8 cellular contexts compared by ENCODE assay signal in the genomic region with DNA sequence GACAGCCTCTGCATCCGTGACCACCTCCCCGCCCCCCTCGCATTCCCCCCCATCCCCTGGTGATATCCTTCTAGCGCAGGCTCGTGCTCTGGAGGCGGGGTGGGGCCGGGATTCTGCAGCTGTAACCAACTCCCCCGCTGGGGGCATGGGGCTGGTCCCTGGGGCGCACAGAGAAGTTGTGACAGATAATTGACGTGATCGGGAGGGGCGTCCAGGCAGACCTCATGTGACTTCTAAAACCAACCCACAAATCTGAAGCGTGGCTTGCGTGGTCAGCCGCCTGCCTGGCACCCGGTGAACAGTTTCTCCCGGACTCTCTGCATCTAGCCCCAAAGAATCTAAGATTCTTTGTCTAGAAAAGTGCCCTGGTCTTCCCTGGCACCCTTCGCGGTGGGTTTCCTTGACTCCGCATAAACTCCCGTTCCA.
A peak's percentile ranks its signal among the peaks of the same experiment; 100 is the strongest.
DNase-seq lines count a peak whose midpoint lies in the region; ATAC-seq and TF ChIP-seq lines count a peak whose summit lies in the region.

No MANE protein-coding gene starts in this region.

- no peak for DNase-seq in activated T-helper 2 cell treated with anti-CD3 and anti-CD28 coated beads, Interferon-gamma antibody, Interleukin-2, Interleukin-4, amounts not matched to agents 10 μg/mL and 5 μg/mL and 100 μg/mL, durations not matched to agents 14 hours and 24 hours and 36 hours (ENCODE audit: low spot score)
- DNase-seq in left ventricle myocardium inferior (no peak), prostate gland (ENCODE audit: low spot score) (no peak), NCI-H2227 treated with DMSO at 0.1 percent for 48 hours (lab: John Stamatoyannopoulos, UW) (no peak), NCI-H1105 treated with DMSO at 0.1 percent for 48 hours (lab: John Stamatoyannopoulos, UW) (no peak)
- DNase-seq in stimulated activated naive CD4-positive, alpha-beta T cell treated with Interleukin-2 at 50 U/mL for 16 hours (lab: John Stamatoyannopoulos, UW) = no peak

- H3K4me1 ChIP-seq in left ventricle myocardium inferior (peaks cover 18% of the 10 kb centered on the region), prostate gland (replicated peaks) (no peaks in the 10 kb centered on the region)

- H3K27me3 ChIP-seq in left ventricle myocardium inferior (ENCODE audit: low read depth) (peaks cover 45% of the 10 kb centered on the region), prostate gland (replicated peaks; ENCODE audit: insufficient read depth) (no peaks in the 10 kb centered on the region)

- intact Hi-C loops in activated T-helper 2 cell treated with anti-CD3 and anti-CD28 coated beads, Interferon-gamma antibody, Interleukin-2, Interleukin-4, amounts not matched to agents 10 μg/mL and 5 μg/mL and 100 μg/mL, durations not matched to agents 14 hours and 24 hours and 36 hours (cut with micrococcal nuclease) = loop anchor here (1.0 to 10.0 kb wide), 3 partner anchors 28 to 103 kb away; no protein-coding TSS in a partner anchor
- intact Hi-C loops in left ventricle myocardium inferior (cut with micrococcal nuclease) = no loop called here
- intact Hi-C loops in prostate gland (cut with DNase I) = loop anchor here (5.0 kb wide), 1 partner anchor 100 kb away; a partner anchor contains a TSS

- peak overlapping the region; percentile 17; the same call in 1 of the 2 replicates for H3K4me3 ChIP-seq in GM08714 (ENCODE audit: low read length)
- peak overlapping the region; percentile 72 for H3K4me3 ChIP-seq in left ventricle myocardium inferior
- peak overlapping the region; percentile 39 to 45 for H3K4me3 ChIP-seq in prostate gland

- peak overlapping the region; percentile 75 for H3K4me3 Mint-ChIP-seq in activated T-helper 2 cell treated with anti-CD3 and anti-CD28 coated beads, Interferon-gamma antibody, Interleukin-2, Interleukin-4, amounts not matched to agents 10 μg/mL and 5 μg/mL and 100 μg/mL, durations not matched to agents 14 hours and 24 hours and 36 hours (ENCODE audit: low read depth)

- peaks cover 56% of the 10 kb centered on the region for H3K27me3 Mint-ChIP-seq in activated T-helper 2 cell treated with anti-CD3 and anti-CD28 coated beads, Interferon-gamma antibody, Interleukin-2, Interleukin-4, amounts not matched to agents 10 μg/mL and 5 μg/mL and 100 μg/mL, durations not matched to agents 14 hours and 24 hours and 36 hours (ENCODE audit: low read depth)

- ATAC-seq in HG03196 (IDR thresholded peaks at IDR 0.05; ENCODE audit: unreplicated experiment) = no peak

- H3K9me3 Mint-ChIP-seq in activated T-helper 2 cell treated with anti-CD3 and anti-CD28 coated beads, Interferon-gamma antibody, Interleukin-2, Interleukin-4, amounts not matched to agents 10 μg/mL and 5 μg/mL and 100 μg/mL, durations not matched to agents 14 hours and 24 hours and 36 hours = no peaks in the 10 kb centered on the region

- peak overlapping the region; percentile 68 for H3K27ac ChIP-seq in left ventricle myocardium inferior (replicated peaks)
- H3K27ac ChIP-seq in prostate gland = peak overlapping the region; percentile 72 to 74

- no peak for TF ChIP-seq POLR2A in prostate gland (IDR thresholded peaks at IDR 0.05)

- H3K36me3 ChIP-seq in left ventricle myocardium inferior (no peaks in the 10 kb centered on the region), prostate gland (no peaks in the 10 kb centered on the region)

- peaks cover 8% of the 10 kb centered on the region for H3K4me1 Mint-ChIP-seq in activated T-helper 2 cell treated with anti-CD3 and anti-CD28 coated beads, Interferon-gamma antibody, Interleukin-2, Interleukin-4, amounts not matched to agents 10 μg/mL and 5 μg/mL and 100 μg/mL, durations not matched to agents 14 hours and 24 hours and 36 hours (ENCODE audit: low read depth)

- WGBS in prostate gland = 7% methylated on average over 21 of the region's 21 CpGs

- TF ChIP-seq CTCF in left ventricle myocardium inferior (IDR thresholded peaks at IDR 0.05; ENCODE audit: borderline replicate concordance) (no peak), prostate gland (IDR thresholded peaks at IDR 0.05) (no peak)

- peak overlapping the region; percentile 50 for H3K27ac Mint-ChIP-seq in activated T-helper 2 cell treated with anti-CD3 and anti-CD28 coated beads, Interferon-gamma antibody, Interleukin-2, Interleukin-4, amounts not matched to agents 10 μg/mL and 5 μg/mL and 100 μg/mL, durations not matched to agents 14 hours and 24 hours and 36 hours

- no peaks in the 10 kb centered on the region for H3K9me3 ChIP-seq in left ventricle myocardium inferior (replicated peaks)
- no peaks in the 10 kb centered on the region for H3K9me3 ChIP-seq in prostate gland

- no peaks in the 10 kb centered on the region for H3K36me3 Mint-ChIP-seq in activated T-helper 2 cell treated with anti-CD3 and anti-CD28 coated beads, Interferon-gamma antibody, Interleukin-2, Interleukin-4, amounts not matched to agents 10 μg/mL and 5 μg/mL and 100 μg/mL, durations not matched to agents 14 hours and 24 hours and 36 hours (ENCODE audit: low read depth)

Comparison
In these comparisons a context has a peak if more than half of its experiments do, and no peak if none do; other contexts are left out.
1. H3K4me3 ChIP-seq: peak in every context shown above with its lines; median percentile 72 in left ventricle myocardium inferior; 42 in prostate gland; 17 in GM08714.